ENCODE assay signal across 17 cellular contexts in the genomic region with DNA sequence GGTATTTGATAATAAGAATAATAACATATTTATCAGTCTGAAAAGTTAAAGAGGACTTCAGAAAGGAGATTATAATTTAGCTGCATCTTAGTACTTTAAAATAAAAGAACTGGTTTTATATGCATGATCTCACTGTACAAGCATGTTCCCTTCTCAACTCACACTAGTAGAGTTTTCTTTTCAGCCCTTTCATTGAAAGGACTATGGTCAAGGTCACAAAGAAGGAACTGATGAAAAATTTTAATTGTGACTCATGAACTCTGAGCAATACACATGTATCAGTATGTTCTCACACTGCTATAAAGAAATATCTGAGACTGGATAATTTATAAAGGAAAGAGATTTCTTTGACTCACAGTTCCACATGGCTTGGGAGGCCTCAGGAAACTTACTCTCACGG.
DNase-seq lines count a peak whose midpoint lies in the region; ATAC-seq and TF ChIP-seq lines count a peak whose summit lies in the region.
"Had no signal": no experiment of that assay in that cellular context is flagged by ENCODE, and none has a peak within 500 bp of the region (broad histone marks: within the 10 kb centered on the region; RNA-seq: fewer than 3 reads in every experiment).

No MANE protein-coding gene starts in this region.

- H3K9ac ChIP-seq in DND-41 (ENCODE audit: low read depth, low read length) (no peak overlapping the region), adipocyte (ENCODE audit: low read length) (no peak overlapping the region), fibroblast of lung (ENCODE audit: insufficient read depth, low read length) (no peak overlapping the region)

- H3K4me1 ChIP-seq in DND-41 (ENCODE audit: insufficient read depth, low read length) (no peaks in the 10 kb centered on the region), adipocyte (ENCODE audit: control insufficient read depth, insufficient read depth, low read length) (no peaks in the 10 kb centered on the region), fibroblast of lung (ENCODE audit: control insufficient read depth, extremely low read depth, insufficient read depth, low read length) (no peaks in the 10 kb centered on the region), osteoblast (ENCODE audit: insufficient read depth, low read length) (no peaks in the 10 kb centered on the region)
- H3K4me1 ChIP-seq: HAP-1 had no signal

- no peak overlapping the region for H3K27ac ChIP-seq in DND-41 (ENCODE audit: low read length)
- no peak overlapping the region for H3K27ac ChIP-seq in fibroblast of lung (ENCODE audit: insufficient read depth, low read length)
- H3K27ac ChIP-seq in osteoblast (ENCODE audit: low read depth, low read length): no peak overlapping the region
- H3K27ac ChIP-seq: PC-9 had no signal

- H3K9me3 ChIP-seq in DND-41 (ENCODE audit: insufficient read depth, low read length, severe bottlenecking) (no peaks in the 10 kb centered on the region), adipocyte (ENCODE audit: control insufficient read depth, low read length) (no peaks in the 10 kb centered on the region), fibroblast of lung (ENCODE audit: control insufficient read depth, insufficient read depth, low read depth, low read length) (no peaks in the 10 kb centered on the region), osteoblast (ENCODE audit: low read depth, low read length) (no peaks in the 10 kb centered on the region)
- H3K9me3 ChIP-seq: HAP-1 had no signal

- ATAC-seq in DND-41 (ENCODE audit: insufficient read depth, low read depth) (no peak), HG03565 (IDR thresholded peaks at IDR 0.05; ENCODE audit: unreplicated experiment) (no peak), GM21619 (IDR thresholded peaks at IDR 0.05; ENCODE audit: unreplicated experiment) (no peak)

- H3K4me2 ChIP-seq in DND-41 (ENCODE audit: insufficient read depth, low read length) (no peak overlapping the region), fibroblast of lung (ENCODE audit: extremely low read depth, insufficient read depth, low read length) (no peak overlapping the region), osteoblast (ENCODE audit: insufficient read depth, low read length) (no peak overlapping the region)
- H3K4me2 ChIP-seq: PC-9 had no signal

- H3K4me3 ChIP-seq in DND-41 (ENCODE audit: low read depth in 1 of 2, low read length in 2 of 2): no peak overlapping the region
- H3K4me3 ChIP-seq in adipocyte (ENCODE audit: low read length): no peak overlapping the region
- no peak overlapping the region for H3K4me3 ChIP-seq in fibroblast of lung (replicated peaks in 1 of 4; ENCODE audit: control extremely low read depth in 1 of 4, insufficient read depth in 1 of 4, low read depth in 3 of 4, low read length in 4 of 4)
- no peak overlapping the region for H3K4me3 ChIP-seq in osteoblast (ENCODE audit: insufficient read depth, low read length)
- H3K4me3 ChIP-seq: HAP-1, PC-9 had no signal

- TF ChIP-seq CTCF in DND-41 (IDR thresholded peaks at IDR 0.05; ENCODE audit: borderline replicate concordance, extremely low read depth, low read length, poor library complexity, severe bottlenecking) (no peak), fibroblast of lung (conservative IDR thresholded peaks at IDR 0.05 in 1 of 2, IDR thresholded peaks at IDR 0.05 in 1 of 2; ENCODE audit: low read depth in 1 of 2, low read length in 2 of 2) (no peak), osteoblast (IDR thresholded peaks at IDR 0.05; ENCODE audit: extremely low read depth, low read depth, low read length) (no peak)

- H4K20me1 ChIP-seq in DND-41 (ENCODE audit: insufficient read depth, low read length) (no peaks in the 10 kb centered on the region), fibroblast of lung (ENCODE audit: control insufficient read depth, extremely low read depth, insufficient read depth, low read length) (no peaks in the 10 kb centered on the region), osteoblast (ENCODE audit: insufficient read depth, low read length) (no peaks in the 10 kb centered on the region)

- no peak for DNase-seq in DND-41
- DNase-seq in adipocyte (ENCODE audit: low read depth): peak; percentile 9
- DNase-seq in fibroblast of lung (ENCODE audit: low read depth in 2 of 2): peak; percentile 7 to 25
- DNase-seq in non-pigmented ciliary epithelial cell (ENCODE audit: low read depth): peak; percentile 18
- no peak for DNase-seq in osteoblast (ENCODE audit: insufficient read length, low spot score, missing footprints)
- DNase-seq in NCI-H2171 (lab: John Stamatoyannopoulos, UW): no peak
- DNase-seq: 8988T, DMS79 treated with DMSO at 0.1 percent for 48 hours, KBM-7, NCI-H1105 treated with DMSO at 0.1 percent for 48 hours, NCI-H1694 treated with DMSO at 0.1 percent for 48 hours, NCI-H2227 treated with DMSO at 0.1 percent for 48 hours, NCI-H526, PC-9 had no signal

- H2AFZ ChIP-seq in DND-41 (ENCODE audit: low read depth, low read length): 0 out of 2 replicates have a peak overlapping the region, but pooled peaks have one; percentile 9
- H2AFZ ChIP-seq in fibroblast of lung (ENCODE audit: low read length): no peak overlapping the region
- H2AFZ ChIP-seq in osteoblast (ENCODE audit: low read length): no peak overlapping the region
- H2AFZ ChIP-seq: PC-9 had no signal

- no peaks in the 10 kb centered on the region for H3K79me2 ChIP-seq in DND-41 (ENCODE audit: insufficient read depth, low read length)
- H3K79me2 ChIP-seq in fibroblast of lung (ENCODE audit: control insufficient read depth, insufficient read depth, low read length): no peaks in the 10 kb centered on the region
- H3K79me2 ChIP-seq in osteoblast (ENCODE audit: insufficient read depth, low read length): no peaks in the 10 kb centered on the region

- no peaks in the 10 kb centered on the region for H3K27me3 ChIP-seq in DND-41 (ENCODE audit: insufficient read depth, low read length, poor library complexity)
- no peaks in the 10 kb centered on the region for H3K27me3 ChIP-seq in adipocyte (replicated peaks; ENCODE audit: control insufficient read depth, insufficient read depth, low read length)
- no peaks in the 10 kb centered on the region for H3K27me3 ChIP-seq in fibroblast of lung (ENCODE audit: control insufficient read depth, insufficient read depth, low read length)
- no peaks in the 10 kb centered on the region for H3K27me3 ChIP-seq in osteoblast (ENCODE audit: insufficient read depth, low read length)

- H3K36me3 ChIP-seq in DND-41 (ENCODE audit: insufficient read depth, low read length) (no peaks in the 10 kb centered on the region), adipocyte (ENCODE audit: control insufficient read depth, insufficient read depth, low read length, severe bottlenecking) (no peaks in the 10 kb centered on the region), fibroblast of lung (ENCODE audit: control insufficient read depth, insufficient read depth, low read length) (no peaks in the 10 kb centered on the region), osteoblast (ENCODE audit: insufficient read depth, low read length) (no peaks in the 10 kb centered on the region)
- H3K36me3 ChIP-seq: HAP-1 had no signal

Comparison
In these comparisons a context has a peak if more than half of its experiments do, and no peak if none do; other contexts are left out.
1. DNase-seq: peak in adipocyte (single experiment), fibroblast of lung (2 of 2) and non-pigmented ciliary epithelial cell (single experiment); none in DND-41 (single experiment), osteoblast (single experiment) and NCI-H2171 (single experiment).